8 cellular contexts compared by ENCODE assay signal in genomic region chr20:38143646-38144554, GRCh38. TPM values are rescaled to one million over a fixed set of nuclear protein-coding genes. Genes with fewer than 3 reads are reported as not detected.
A peak's percentile ranks its signal among the peaks of the same experiment; 100 is the strongest.
DNase-seq lines count a peak whose midpoint lies in the region; ATAC-seq and TF ChIP-seq lines count a peak whose summit lies in the region.

No MANE protein-coding gene starts in this region.

- no peaks in the 10 kb centered on the region for H3K9me3 ChIP-seq in GM23248 (ENCODE audit: low read depth)
- H3K9me3 ChIP-seq in gastrocnemius medialis = no peaks in the 10 kb centered on the region
- H3K9me3 ChIP-seq in CD4-positive, alpha-beta T cell (ENCODE audit: control insufficient read depth, low read length) = no peaks in the 10 kb centered on the region
- no peaks in the 10 kb centered on the region for H3K9me3 ChIP-seq in CD8-positive, alpha-beta memory T cell (ENCODE audit: low read length)

- H3K4me3 ChIP-seq in GM23248 = no peak overlapping the region
- no peak overlapping the region for H3K4me3 ChIP-seq in gastrocnemius medialis
- no peak overlapping the region for H3K4me3 ChIP-seq in CD8-positive, alpha-beta memory T cell (ENCODE audit: low read length)

- peak; percentile 97 for DNase-seq in GM23248
- peak; percentile 22 for DNase-seq in SKM-1 (lab: John Stamatoyannopoulos, UW; ENCODE audit: unreplicated experiment)
- peak; percentile 38 for DNase-seq in foreskin melanocyte
- DNase-seq in gastrocnemius medialis = no peak
- DNase-seq in CD4-positive, alpha-beta T cell = no peak
- no peak for DNase-seq in WTC11 (ENCODE audit: low spot score)
- no peak for DNase-seq in CD8-positive, alpha-beta memory T cell
- no peak for DNase-seq in activated effector memory CD4-positive, alpha-beta T cell treated with Interleukin-2 at 50 U/mL for 16 hours

- no peaks in the 10 kb centered on the region for H3K79me2 ChIP-seq in GM23248 (ENCODE audit: insufficient read depth)

- CTCF ChIA-PET in CD4-positive, alpha-beta T cell (lab: Charles Lee) = no interaction called here
- CTCF ChIA-PET in WTC11 (lab: Charles Lee) = interaction anchor here (0.9 to 2.7 kb wide), 7 partner anchors 9 to 86 kb away, joined by 3 to 11 read pairs (median 4); partner anchors contain the start of gene TGM2
- CTCF ChIA-PET in CD8-positive, alpha-beta memory T cell (lab: Charles Lee) = interaction anchor here (1.3 kb wide), 1 partner anchor 77 kb away, joined by 3 read pairs; no protein-coding TSS in a partner anchor

- H3K27me3 Mint-ChIP-seq in CD4-positive, alpha-beta T cell = peaks cover 7% of the 10 kb centered on the region
- no peaks in the 10 kb centered on the region; the same call in 1 of the 2 replicates for H3K27me3 Mint-ChIP-seq in WTC11 (ENCODE audit: low read depth)
- H3K27me3 Mint-ChIP-seq in CD8-positive, alpha-beta memory T cell = peaks cover 2 to 15% of the 10 kb centered on the region in 2 donors

- H3K4me2 ChIP-seq in GM23248 (ENCODE audit: unreplicated experiment) = peak overlapping the region; percentile 38

- TF ChIP-seq POLR2A in gastrocnemius medialis (IDR thresholded peaks at IDR 0.05) = no peak

- no peaks in the 10 kb centered on the region for H4K20me1 ChIP-seq in GM23248 (ENCODE audit: insufficient read depth)

- H3K4me3 Mint-ChIP-seq in CD4-positive, alpha-beta T cell = no peak overlapping the region
- H3K4me3 Mint-ChIP-seq in WTC11 = no peak overlapping the region
- no peak overlapping the region for H3K4me3 Mint-ChIP-seq in CD8-positive, alpha-beta memory T cell

- peak overlapping the region; percentile 66 for H3K9ac ChIP-seq in GM23248

- H3K36me3 Mint-ChIP-seq in CD4-positive, alpha-beta T cell (ENCODE audit: low read depth) = no peaks in the 10 kb centered on the region
- no peaks in the 10 kb centered on the region for H3K36me3 Mint-ChIP-seq in WTC11
- no peaks in the 10 kb centered on the region for H3K36me3 Mint-ChIP-seq in CD8-positive, alpha-beta memory T cell

- no peaks in the 10 kb centered on the region for H3K9me3 Mint-ChIP-seq in CD4-positive, alpha-beta T cell
- no peaks in the 10 kb centered on the region for H3K9me3 Mint-ChIP-seq in WTC11
- no peaks in the 10 kb centered on the region for H3K9me3 Mint-ChIP-seq in CD8-positive, alpha-beta memory T cell

- intact Hi-C loops in gastrocnemius medialis (cut with DNase I; ENCODE audit: low total_unique reads) = no loop called here
- intact Hi-C loops in CD4-positive, alpha-beta T cell (cut with DNase I, micrococcal nuclease) = no loop called here

- no peak overlapping the region for H3K27ac Mint-ChIP-seq in CD4-positive, alpha-beta T cell
- no peak overlapping the region for H3K27ac Mint-ChIP-seq in WTC11
- peak overlapping the region in 1 of 8 donors; percentile 38 for H3K27ac Mint-ChIP-seq in CD8-positive, alpha-beta memory T cell

- H3K9me2 ChIP-seq in GM23248 (ENCODE audit: insufficient read depth) = no peaks in the 10 kb centered on the region

- ATAC-seq in gastrocnemius medialis (peak in 1 of 2 donors; percentile 34), WTC11 (no peak)
- ATAC-seq in CD4-positive, alpha-beta T cell (ENCODE audit: poor library complexity) = no peak

- peak overlapping the region; percentile 85 for H3K27ac ChIP-seq in GM23248
- H3K27ac ChIP-seq in gastrocnemius medialis = peak overlapping the region in 3 of 4 donors; percentile 35 to 51 (median 48)
- H3K27ac ChIP-seq in CD4-positive, alpha-beta T cell (ENCODE audit: low read depth, low read length) = no peak overlapping the region
- H3K27ac ChIP-seq in CD8-positive, alpha-beta memory T cell (ENCODE audit: low read depth, low read length) = no peak overlapping the region

- peaks cover 42% of the 10 kb centered on the region for H3F3A ChIP-seq in GM23248 (ENCODE audit: insufficient read depth)

- WGBS in GM23248 (ENCODE audit: low coverage in 1 of 2, low lambda C conversion rate in 2 of 2, missing lambda C conversion rate in 2 of 2), 2 experiments = 36 to 38% methylated on average over 16 of the region's 16 CpGs

- H2AFZ ChIP-seq in GM23248 = peak overlapping the region; percentile 26

- in situ Hi-C loops in GM23248 (cut with MboI) (no loop called here), gastrocnemius medialis (cut with MboI; ENCODE audit: low sequenced_read_pairs in 4 of 4) (no loop called here)

- H3K4me1 ChIP-seq in GM23248 (ENCODE audit: insufficient read depth) (peaks cover 19% of the 10 kb centered on the region), gastrocnemius medialis (peaks cover 11 to 14% of the 10 kb centered on the region in 2 donors)
- H3K4me1 ChIP-seq in CD8-positive, alpha-beta memory T cell (ENCODE audit: insufficient read depth, low read length) = no peaks in the 10 kb centered on the region

- no peaks in the 10 kb centered on the region for H3K4me1 Mint-ChIP-seq in CD4-positive, alpha-beta T cell (ENCODE audit: low read depth)
- peaks cover 43% of the 10 kb centered on the region for H3K4me1 Mint-ChIP-seq in WTC11
- H3K4me1 Mint-ChIP-seq in CD8-positive, alpha-beta memory T cell = no peaks in the 10 kb centered on the region

- TF ChIP-seq CTCF in gastrocnemius medialis (IDR thresholded peaks at IDR 0.05 in 4 of 5, conservative IDR thresholded peaks at IDR 0.05 in 1 of 5) (no peak), WTC11 (IDR thresholded peaks at IDR 0.05) (no peak)
- TF ChIP-seq CTCF in CD4-positive, alpha-beta T cell (IDR thresholded peaks at IDR 0.05) = no peak

- POLR2A ChIA-PET in CD4-positive, alpha-beta T cell (lab: Charles Lee) = no interaction called here
- POLR2A ChIA-PET in WTC11 (lab: Charles Lee) = no interaction called here
- POLR2A ChIA-PET in CD8-positive, alpha-beta memory T cell (lab: Charles Lee) = no interaction called here

- H3K36me3 ChIP-seq in GM23248 (ENCODE audit: low read depth) (peaks cover 5% of the 10 kb centered on the region), gastrocnemius medialis (peaks cover 0 to 68% of the 10 kb centered on the region in 2 donors)
- no peaks in the 10 kb centered on the region for H3K36me3 ChIP-seq in CD8-positive, alpha-beta memory T cell (ENCODE audit: insufficient read depth, low read length)

- H3K27me3 ChIP-seq in GM23248 (replicated peaks; ENCODE audit: insufficient read depth) (no peaks in the 10 kb centered on the region), gastrocnemius medialis (no peaks in the 10 kb centered on the region)
- no peaks in the 10 kb centered on the region for H3K27me3 ChIP-seq in CD4-positive, alpha-beta T cell (ENCODE audit: control insufficient read depth, insufficient read depth, low read length)
- no peaks in the 10 kb centered on the region for H3K27me3 ChIP-seq in CD8-positive, alpha-beta memory T cell (ENCODE audit: insufficient read depth, low read length, poor library complexity, severe bottlenecking)

TF ChIP-seq in WTC11, 78 proteins besides CTCF, POLR2A, EP300 and RAD21 (continues in another document):
- no peak for TF ChIP-seq ATF3 (CRISPR knock-in tag; conservative IDR thresholded peaks at IDR 0.05)
- no peak for TF ChIP-seq E2F1 (CRISPR knock-in tag; IDR thresholded peaks at IDR 0.05)
- no peak for TF ChIP-seq ZNF263 (CRISPR knock-in tag; IDR thresholded peaks at IDR 0.05; ENCODE audit: low read depth)
- TF ChIP-seq PRRX2 (CRISPR knock-in tag; IDR thresholded peaks at IDR 0.05) = no peak
- TF ChIP-seq, protein P1, sequence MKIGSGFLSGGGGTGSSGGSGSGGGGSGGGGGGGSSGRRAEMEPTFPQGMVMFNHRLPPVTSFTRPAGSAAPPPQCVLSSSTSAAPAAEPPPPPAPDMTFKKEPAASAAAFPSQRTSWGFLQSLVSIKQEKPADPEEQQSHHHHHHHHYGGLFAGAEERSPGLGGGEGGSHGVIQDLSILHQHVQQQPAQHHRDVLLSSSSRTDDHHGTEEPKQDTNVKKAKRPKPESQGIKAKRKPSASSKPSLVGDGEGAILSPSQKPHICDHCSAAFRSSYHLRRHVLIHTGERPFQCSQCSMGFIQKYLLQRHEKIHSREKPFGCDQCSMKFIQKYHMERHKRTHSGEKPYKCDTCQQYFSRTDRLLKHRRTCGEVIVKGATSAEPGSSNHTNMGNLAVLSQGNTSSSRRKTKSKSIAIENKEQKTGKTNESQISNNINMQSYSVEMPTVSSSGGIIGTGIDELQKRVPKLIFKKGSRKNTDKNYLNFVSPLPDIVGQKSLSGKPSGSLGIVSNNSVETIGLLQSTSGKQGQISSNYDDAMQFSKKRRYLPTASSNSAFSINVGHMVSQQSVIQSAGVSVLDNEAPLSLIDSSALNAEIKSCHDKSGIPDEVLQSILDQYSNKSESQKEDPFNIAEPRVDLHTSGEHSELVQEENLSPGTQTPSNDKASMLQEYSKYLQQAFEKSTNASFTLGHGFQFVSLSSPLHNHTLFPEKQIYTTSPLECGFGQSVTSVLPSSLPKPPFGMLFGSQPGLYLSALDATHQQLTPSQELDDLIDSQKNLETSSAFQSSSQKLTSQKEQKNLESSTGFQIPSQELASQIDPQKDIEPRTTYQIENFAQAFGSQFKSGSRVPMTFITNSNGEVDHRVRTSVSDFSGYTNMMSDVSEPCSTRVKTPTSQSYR (CRISPR knock-in tag; IDR thresholded peaks at IDR 0.05) = no peak
- no peak for TF ChIP-seq ZNF317 (CRISPR knock-in tag; IDR thresholded peaks at IDR 0.05; ENCODE audit: borderline replicate concordance, low read depth)

RNA-seq across cellular contexts. Expression of gene TGM2, which starts 21.2 kb away (rescaled TPM):
- 311 and 339 TPM in 2 replicates for total RNA-seq in GM23248 (2014; rRNA removed; shearing (Covaris generic))
- 254 and 269 TPM in 2 replicates for polyA plus RNA-seq in GM23248 (2016; fragmentation: Nextera tagmentation; extraction: Ambion mirVana)
- total RNA-seq in gastrocnemius medialis (100 to 1,000 TPM in 1 of 4 donors, 10 to 100 TPM in 3; 12.8 to 152 (median 58.4) TPM), WTC11 (2021) (1.5 to 2.1 TPM (median 1.8 TPM) in 3 replicates)
- total RNA-seq in CD4-positive, alpha-beta T cell = under 1 TPM; 0.06 to 0.27 TPM
- total RNA-seq in CD8-positive, alpha-beta memory T cell = not detected
- polyA plus RNA-seq in CD8-positive, alpha-beta memory T cell = not detected

Comparison
In these comparisons a context has a peak if more than half of its experiments do, and no peak if none do; other contexts are left out.
1. DNase-seq: peak in GM23248 (single experiment), SKM-1 (single experiment) and foreskin melanocyte (single experiment); none in gastrocnemius medialis (0 of 2), CD4-positive, alpha-beta T cell (0 of 10), WTC11 (single experiment), CD8-positive, alpha-beta memory T cell (0 of 5) and activated effector memory CD4-positive, alpha-beta T cell treated with Interleukin-2 at 50 U/mL for 16 hours (single experiment).
2. H3K27ac ChIP-seq: peak in GM23248 (single experiment) and gastrocnemius medialis (3 of 4); none in CD4-positive, alpha-beta T cell (single experiment) and CD8-positive, alpha-beta memory T cell (single experiment).